Comparison of ENCODE assay signal across 31 cellular contexts in the genomic region with DNA sequence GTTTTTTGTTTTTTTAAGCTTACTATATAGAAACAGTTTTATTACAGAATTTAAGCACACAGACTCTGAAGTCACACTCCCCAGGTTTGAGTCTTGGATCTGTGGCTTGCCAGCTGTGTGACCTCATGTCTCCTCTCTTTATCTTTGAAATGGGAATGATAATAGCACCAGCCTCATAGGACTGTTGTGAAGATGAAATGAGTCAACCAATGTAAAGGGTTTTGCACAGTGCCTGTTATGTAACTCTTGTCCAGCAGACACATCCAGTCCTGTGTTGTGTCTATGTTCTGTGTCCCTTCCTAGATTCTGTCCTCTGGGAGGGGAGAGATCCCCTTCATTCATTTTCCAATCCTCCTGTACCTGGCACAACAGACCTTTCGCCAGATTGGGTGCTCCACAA. TPM values are rescaled to one million over a fixed set of nuclear protein-coding genes. Genes with fewer than 3 reads are reported as not detected.
DNase-seq lines count a peak whose midpoint lies in the region; ATAC-seq, FAIRE-seq and TF ChIP-seq lines count a peak whose summit lies in the region.
"Had no signal": no experiment of that assay in that cellular context is flagged by ENCODE, and none has a peak within 500 bp of the region (broad histone marks: within the 10 kb centered on the region; RNA-seq: fewer than 3 reads in every experiment).

No MANE protein-coding gene starts in this region.

- 63% methylated on average over 1 of the region's 1 CpG for WGBS in K562 (ENCODE audit: insufficient coverage, low coverage, missing lambda C conversion rate)
- WGBS in mesenchymal stem cell: 94% methylated on average over 1 of the region's 1 CpG

- no peak for TF ChIP-seq RAD21 in K562 (CRISPR knock-in tag; conservative IDR thresholded peaks at IDR 0.05 in 1 of 2, IDR thresholded peaks at IDR 0.05 in 1 of 2)

- H3K9me1 ChIP-seq in K562 (ENCODE audit: control insufficient read depth, insufficient read depth, low read length): no peaks in the 10 kb centered on the region

- H3K23ac ChIP-seq in mesenchymal stem cell (ENCODE audit: low read length in 2 of 2): no peak overlapping the region

- H3K9ac ChIP-seq in K562 (ENCODE audit: insufficient read depth in 1 of 2, low read depth in 2 of 2, low read length in 2 of 2): no peak overlapping the region
- no peak overlapping the region for H3K9ac ChIP-seq in mesenchymal stem cell (ENCODE audit: low read length)
- H3K9ac ChIP-seq: BLaER1 had no signal

- no peak for ATAC-seq in K562
- ATAC-seq: heart right ventricle had no signal

- H2AK5ac ChIP-seq in mesenchymal stem cell (ENCODE audit: low read length, severe bottlenecking): peak overlapping the region; percentile 44

- H3K27me3 ChIP-seq in K562 (ENCODE audit: control insufficient read depth in 2 of 2, insufficient read depth in 2 of 2, low read length in 2 of 2) (no peaks in the 10 kb centered on the region), mesenchymal stem cell (ENCODE audit: control insufficient read depth in 1 of 2, insufficient read depth in 1 of 2, low read length in 2 of 2) (no peaks in the 10 kb centered on the region)
- no peaks in the 10 kb centered on the region for H3K27me3 ChIP-seq in CD8-positive, alpha-beta memory T cell (ENCODE audit: insufficient read depth, low read length, poor library complexity, severe bottlenecking)
- H3K27me3 ChIP-seq: MG63, pancreas, right atrium auricular region, tibial nerve had no signal

- peak; percentile 21 for DNase-seq in DMS53 treated with DMSO at 0.1 percent for 48 hours (lab: John Stamatoyannopoulos, UW; ENCODE audit: unreplicated experiment)
- DNase-seq in NB4 (ENCODE audit: low read depth): peak; percentile 41
- DNase-seq in K562 (ENCODE audit: extremely low read depth in 1 of 4, low spot score in 3 of 4): peak in 2 of 4 experiments; percentile 12 to 36
- peak; percentile 30 for DNase-seq in mesenchymal stem cell
- no peak for DNase-seq in GM12892 (ENCODE audit: insufficient read length)
- DNase-seq in CD8-positive, alpha-beta memory T cell: no peak
- DNase-seq in MV-4-11 (lab: John Stamatoyannopoulos, UW): no peak
- DNase-seq: activated CD4-positive, alpha-beta T cell treated with anti-CD3 and anti-CD28 coated beads, Interleukin-2, amount 50 U/mL, for 48 hours; activated CD8-positive, alpha-beta memory T cell treated with anti-CD3 and anti-CD28 coated beads, Interleukin-2, amount 50 U/mL, for 4 hours; activated naive CD4-positive, alpha-beta T cell treated with anti-CD3 and anti-CD28 coated beads for 36 hours; Calu3; foreskin fibroblast; heart right ventricle; KBM-7; MG63; NCI-H146; NCI-H2171; pancreas; spleen had no signal

- H3K79me2 ChIP-seq in K562 (ENCODE audit: control insufficient read depth, insufficient read depth, low read length): peaks cover 17% of the 10 kb centered on the region

- no peaks in the 10 kb centered on the region for H3K9me3 ChIP-seq in K562 (replicated peaks; ENCODE audit: control insufficient read depth, insufficient read depth, low read depth, low read length)
- no peaks in the 10 kb centered on the region for H3K9me3 ChIP-seq in mesenchymal stem cell (ENCODE audit: control insufficient read depth, low read length)
- no peaks in the 10 kb centered on the region for H3K9me3 ChIP-seq in CD8-positive, alpha-beta memory T cell (ENCODE audit: low read length)
- H3K9me3 ChIP-seq: BLaER1, heart right ventricle, MG63, pancreas, right atrium auricular region, spleen, tibial nerve had no signal

- H2BK12ac ChIP-seq in mesenchymal stem cell (ENCODE audit: low read length in 2 of 2): no peak overlapping the region

- no peak overlapping the region for H3K18ac ChIP-seq in mesenchymal stem cell (ENCODE audit: low read depth in 1 of 2, low read length in 2 of 2)

- no peak overlapping the region for H2BK5ac ChIP-seq in mesenchymal stem cell (ENCODE audit: low read depth, low read length, poor library complexity, severe bottlenecking)

- POLR2A ChIA-PET in K562 (lab: Yijun Ruan, JAX): interaction anchor here (1.2 kb wide), 1 partner anchor 63 kb away, joined by 3 read pairs; no protein-coding TSS in a partner anchor
- POLR2A ChIA-PET in CD8-positive, alpha-beta memory T cell (lab: Charles Lee): no interaction called here

- peak overlapping the region in 1 of 8 donors; percentile 43 for H3K27ac Mint-ChIP-seq in CD8-positive, alpha-beta memory T cell
- H3K27ac Mint-ChIP-seq: activated naive CD4-positive, alpha-beta T cell treated with anti-CD3 and anti-CD28 coated beads for 36 hours; activated T-helper 1 cell treated with anti-CD3 and anti-CD28 coated beads, Interleukin-12 subunit alpha, Interleukin-12 subunit beta, Interleukin-2, Interleukin-4 antibody, amounts not matched to agents 30 ng/mL and 10 ng/mL and 1 ng/mL, durations not matched to agents 14 hours and 24 hours and 36 hours had no signal

- intact Hi-C loops in K562 (cut with micrococcal nuclease): no loop called here

- H4K91ac ChIP-seq in mesenchymal stem cell (ENCODE audit: low read length): no peak overlapping the region

- no peak for TF ChIP-seq POLR2A in NB4 (IDR thresholded peaks at IDR 0.05; ENCODE audit: extremely low read depth, insufficient read length)
- TF ChIP-seq POLR2A in K562 (conservative IDR thresholded peaks at IDR 0.05): no peak
- TF ChIP-seq POLR2A in GM12892 (IDR thresholded peaks at IDR 0.05; ENCODE audit: low read depth, low read length): no peak

- H2AFZ ChIP-seq in K562 (ENCODE audit: low read depth, low read length) (0 out of 2 replicates have a peak overlapping the region, but pooled peaks have one; percentile 30), mesenchymal stem cell (ENCODE audit: low read depth, low read length) (no peak overlapping the region)

- peaks cover 21 to 27% of the 10 kb centered on the region in 2 experiments; a peak in 4 of 5 replicates for H3K4me1 ChIP-seq in K562 (replicated peaks in 1 of 2; ENCODE audit: control insufficient read depth in 2 of 2, insufficient read depth in 2 of 2, low read length in 2 of 2)
- H3K4me1 ChIP-seq in mesenchymal stem cell (ENCODE audit: control insufficient read depth, insufficient read depth, low read depth, low read length): peaks cover 12% of the 10 kb centered on the region
- H3K4me1 ChIP-seq in CD8-positive, alpha-beta memory T cell (ENCODE audit: insufficient read depth, low read length): peaks cover 20% of the 10 kb centered on the region

- H3K36me3 ChIP-seq in K562 (ENCODE audit: control insufficient read depth, insufficient read depth, low read length): no peaks in the 10 kb centered on the region
- H3K36me3 ChIP-seq in mesenchymal stem cell (ENCODE audit: control insufficient read depth in 1 of 2, insufficient read depth in 2 of 2, low read depth in 1 of 2, low read length in 2 of 2): no peaks in the 10 kb centered on the region
- H3K36me3 ChIP-seq in CD8-positive, alpha-beta memory T cell (ENCODE audit: insufficient read depth, low read length): no peaks in the 10 kb centered on the region
- H3K36me3 ChIP-seq: BLaER1, heart right ventricle, MG63, pancreas, right atrium auricular region, spleen, tibial nerve had no signal

- H3K27me3 Mint-ChIP-seq in CD8-positive, alpha-beta memory T cell: peaks cover 4 to 5% of the 10 kb centered on the region in 2 donors

- no peak overlapping the region for H3K4me3 ChIP-seq in NB4 (ENCODE audit: low read depth, low read length)
- H3K4me3 ChIP-seq in K562: no peak overlapping the region
- H3K4me3 ChIP-seq in mesenchymal stem cell (ENCODE audit: insufficient read depth in 1 of 2, low read depth in 1 of 2, low read length in 2 of 2): no peak overlapping the region
- H3K4me3 ChIP-seq in CD8-positive, alpha-beta memory T cell (ENCODE audit: low read length): no peak overlapping the region
- H3K4me3 ChIP-seq: BLaER1, heart right ventricle, lung, MG63, pancreas, right atrium auricular region, spleen, tibial nerve had no signal

- no peak overlapping the region for H3K4me3 Mint-ChIP-seq in CD8-positive, alpha-beta memory T cell
- H3K4me3 Mint-ChIP-seq: activated naive CD4-positive, alpha-beta T cell treated with anti-CD3 and anti-CD28 coated beads for 36 hours; activated T-helper 1 cell treated with anti-CD3 and anti-CD28 coated beads, Interleukin-12 subunit alpha, Interleukin-12 subunit beta, Interleukin-2, Interleukin-4 antibody, amounts not matched to agents 30 ng/mL and 10 ng/mL and 1 ng/mL, durations not matched to agents 14 hours and 24 hours and 36 hours had no signal

- H3K4me1 Mint-ChIP-seq in CD8-positive, alpha-beta memory T cell: peaks cover 30 to 36% (median 35%) of the 10 kb centered on the region in 3 donors

- H2BK120ac ChIP-seq in mesenchymal stem cell (ENCODE audit: low read depth, low read length): no peak overlapping the region

- H2BK15ac ChIP-seq in mesenchymal stem cell (ENCODE audit: low read depth, poor library complexity, severe bottlenecking): no peak overlapping the region

- TF ChIP-seq CTCF in NB4 (IDR thresholded peaks at IDR 0.05; ENCODE audit: low read depth, low read length) (no peak), K562 (IDR thresholded peaks at IDR 0.05 in 2 of 3, conservative IDR thresholded peaks at IDR 0.05 in 1 of 3; ENCODE audit: insufficient read depth in 2 of 3, low read depth in 1 of 3, low read length in 3 of 3) (no peak)

- H4K8ac ChIP-seq in mesenchymal stem cell (ENCODE audit: low read length): no peak overlapping the region

- H3K79me1 ChIP-seq in mesenchymal stem cell (replicated peaks; ENCODE audit: low read length, poor library complexity, severe bottlenecking): peaks cover 13% of the 10 kb centered on the region

- H4K20me1 ChIP-seq in K562 (replicated peaks; ENCODE audit: control insufficient read depth, insufficient read depth, low read length): peaks cover 6% of the 10 kb centered on the region; the same call in 1 of the 2 replicates

- peaks cover 0 to 13% (median 0%) of the 10 kb centered on the region in 3 donors for H3K36me3 Mint-ChIP-seq in CD8-positive, alpha-beta memory T cell

- H3K14ac ChIP-seq in mesenchymal stem cell (ENCODE audit: low read length in 2 of 2): no peak overlapping the region

- CTCF ChIA-PET in K562 (lab: Yijun Ruan, JAX; ENCODE audit: low intra/inter-chr PET ratio): no interaction called here
- CTCF ChIA-PET in CD8-positive, alpha-beta memory T cell (lab: Charles Lee): no interaction called here

- no peak for FAIRE-seq in K562 (lab: Jason Lieb, UNC)
- no peak for FAIRE-seq in GM12892 (lab: Jason Lieb, UNC)
- FAIRE-seq: pancreas, RCC 7860 had no signal

- H3K27ac ChIP-seq in K562 (ENCODE audit: extremely low read depth, low read depth, low read length) (no peak overlapping the region), mesenchymal stem cell (ENCODE audit: low read length, poor library complexity, severe bottlenecking) (no peak overlapping the region)
- no peak overlapping the region for H3K27ac ChIP-seq in CD8-positive, alpha-beta memory T cell (ENCODE audit: low read depth, low read length)
- H3K27ac ChIP-seq: BLaER1, epithelial cell of prostate, heart right ventricle, right atrium auricular region had no signal

- H3K4ac ChIP-seq in mesenchymal stem cell (ENCODE audit: low read depth in 1 of 2, low read length in 2 of 2): no peak overlapping the region

- TF ChIP-seq EP300 in K562 (IDR thresholded peaks at IDR 0.05; ENCODE audit: low read length): no peak

- H3K4me2 ChIP-seq in K562 (ENCODE audit: insufficient read depth, low read length) (no peak overlapping the region), mesenchymal stem cell (ENCODE audit: low read length, poor library complexity, severe bottlenecking) (no peak overlapping the region)

- in situ Hi-C loops in K562 (cut with MboI): no loop called here

- no peaks in the 10 kb centered on the region for H3K9me3 Mint-ChIP-seq in CD8-positive, alpha-beta memory T cell
- H3K9me3 Mint-ChIP-seq: activated naive CD4-positive, alpha-beta T cell treated with anti-CD3 and anti-CD28 coated beads for 36 hours; activated T-helper 1 cell treated with anti-CD3 and anti-CD28 coated beads, Interleukin-12 subunit alpha, Interleukin-12 subunit beta, Interleukin-2, Interleukin-4 antibody, amounts not matched to agents 30 ng/mL and 10 ng/mL and 1 ng/mL, durations not matched to agents 14 hours and 24 hours and 36 hours had no signal

- BruUV-seq in K562 (replicated peaks; lab: Mats Ljungman, UMichigan): no TSS peak

RNA-seq across cellular contexts. Expression of a gene that starts 3.1 kb away (rescaled TPM):
- 55.4 and 75.5 TPM in 2 replicates for total RNA-seq in K562 (2011; cell fraction: chromatin; rRNA removed; ENCODE audit: low replicate concordance)
- 32.4 and 50.1 TPM in 2 replicates for total RNA-seq in K562 (2011; cell fraction: nucleolus; rRNA removed)
- total RNA-seq in K562 (2011; cell fraction: nucleoplasm; rRNA removed): 56.6 and 61.7 TPM in 2 replicates
- total RNA-seq in K562 (2014; rRNA removed): 16.2 and 22.4 TPM in 2 replicates
- 21.9 and 26.1 TPM in 2 replicates for total RNA-seq in K562 (2014; rRNA removed; fragmentation: Illumina TruSeq; extraction: Trizol)
- 20.8 and 21.7 TPM in 2 replicates for total RNA-seq in K562 (2015; rRNA removed; fragmentation: Illumina TruSeq; extraction: Trizol)
- 21.3 and 24.4 TPM in 2 replicates for total RNA-seq in K562 (2021)
- polyA plus RNA-seq in K562 (2011; rRNA removed): 11.2 and 20.4 TPM in 2 replicates
- 3.8 and 5.1 TPM in 2 replicates for polyA plus RNA-seq in K562 (2011; cell fraction: cytosol; rRNA removed)
- 8.6 and 9.4 TPM in 2 replicates for polyA plus RNA-seq in K562 (2011; cell fraction: nucleus; rRNA removed)
- 10.9 and 17.2 TPM in 2 replicates for polyA plus RNA-seq in K562 (2012)
- 16.4 and 16.7 TPM in 2 replicates for polyA plus RNA-seq in K562 (2014; fragmentation: Illumina TruSeq; extraction: Trizol)
- 1 to 10 TPM; 4.5 to 4.9 TPM for polyA plus RNA-seq in K562 (2014; fragmentation: Nextera tagmentation; extraction: Ambion mirVana)
- 6.9 and 8.6 TPM in 2 replicates for polyA plus RNA-seq in K562 (2014; rRNA removed)
- 55.2 and 66.7 TPM in 2 replicates for polyA minus RNA-seq in K562 (2011; rRNA and poly(A)+ RNA removed)
- 23.1 and 45.0 TPM in 2 replicates for polyA minus RNA-seq in K562 (2011; cell fraction: cytosol; rRNA and poly(A)+ RNA removed)
- 9.0 and 13.3 TPM in 2 replicates for polyA minus RNA-seq in K562 (2011; cell fraction: nucleus; rRNA and poly(A)+ RNA removed)
- 39.2 TPM for polyA plus RNA-seq in mesenchymal stem cell (2013, experiment 1 of 2)
- 40.2 TPM for polyA plus RNA-seq in mesenchymal stem cell (2013, experiment 2 of 2)
- polyA plus RNA-seq in GM12892 (2012; ENCODE audit: missing spikeins): 4.4 TPM
- 10 to 100 TPM; 22.8 to 26.7 TPM for total RNA-seq in CD8-positive, alpha-beta memory T cell
- 17.3 TPM for polyA plus RNA-seq in CD8-positive, alpha-beta memory T cell

RNA-seq across cellular contexts. Expression of a gene that starts 41.8 kb away (rescaled TPM):
- total RNA-seq in K562 (2011; cell fraction: chromatin; rRNA removed; ENCODE audit: low replicate concordance): not detected in 2 replicates
- not detected in 2 replicates for total RNA-seq in K562 (2011; cell fraction: nucleolus; rRNA removed)
- not detected in 2 replicates for total RNA-seq in K562 (2011; cell fraction: nucleoplasm; rRNA removed)
- not detected in 2 replicates for total RNA-seq in K562 (2014; rRNA removed)
- not detected in 2 replicates for total RNA-seq in K562 (2014; rRNA removed; fragmentation: Illumina TruSeq; extraction: Trizol)
- total RNA-seq in K562 (2015; rRNA removed; fragmentation: Illumina TruSeq; extraction: Trizol): not detected in 2 replicates
- not detected in 2 replicates for total RNA-seq in K562 (2021)
- polyA plus RNA-seq in K562 (2011; rRNA removed): not detected in 2 replicates
- polyA plus RNA-seq in K562 (2011; cell fraction: cytosol; rRNA removed): not detected in 2 replicates
- polyA plus RNA-seq in K562 (2011; cell fraction: nucleus; rRNA removed): not detected in 2 replicates
- polyA plus RNA-seq in K562 (2012): not detected in 2 replicates
- not detected in 2 replicates for polyA plus RNA-seq in K562 (2014; fragmentation: Illumina TruSeq; extraction: Trizol)
- not detected for polyA plus RNA-seq in K562 (2014; fragmentation: Nextera tagmentation; extraction: Ambion mirVana)
- not detected in 2 replicates for polyA plus RNA-seq in K562 (2014; rRNA removed)
- not detected in 2 replicates for polyA minus RNA-seq in K562 (2011; rRNA and poly(A)+ RNA removed)
- not detected in 2 replicates for polyA minus RNA-seq in K562 (2011; cell fraction: cytosol; rRNA and poly(A)+ RNA removed)
- not detected in 2 replicates for polyA minus RNA-seq in K562 (2011; cell fraction: nucleus; rRNA and poly(A)+ RNA removed)
- not detected for polyA plus RNA-seq in mesenchymal stem cell (2013, experiment 1 of 2)
- not detected for polyA plus RNA-seq in mesenchymal stem cell (2013, experiment 2 of 2)
- not detected for polyA plus RNA-seq in GM12892 (2012; ENCODE audit: missing spikeins)
- not detected for total RNA-seq in CD8-positive, alpha-beta memory T cell
- not detected for polyA plus RNA-seq in CD8-positive, alpha-beta memory T cell
- total RNA-seq: activated naive CD4-positive, alpha-beta T cell treated with anti-CD3 and anti-CD28 coated beads for 36 hours; activated T-helper 1 cell treated with anti-CD3 and anti-CD28 coated beads, Interleukin-12 subunit alpha, Interleukin-12 subunit beta, Interleukin-2, Interleukin-4 antibody, amounts not matched to agents 30 ng/mL and 10 ng/mL and 1 ng/mL, durations not matched to agents 14 hours and 24 hours and 36 hours; Calu3; H4; heart right ventricle; HT-29; lung; mucosa of gallbladder; pancreas; right atrium auricular region; spleen; tibial nerve had no signal
- polyA plus RNA-seq: AG04450, heart right ventricle, lung, neural cell, pancreas, spleen had no signal

Comparison
In these comparisons a context has a peak if more than half of its experiments do, and no peak if none do; other contexts are left out.
1. DNase-seq: peak in DMS53 treated with DMSO at 0.1 percent for 48 hours (single experiment), NB4 (single experiment) and mesenchymal stem cell (single experiment); none in GM12892 (single experiment), CD8-positive, alpha-beta memory T cell (0 of 5) and MV-4-11 (single experiment).